In genomic region chr17:75855310-75856061, GRCh38 we compare ENCODE assay signal across 1 cellular context.
TF ChIP-seq lines count a peak whose summit lies in the region.

WBP2 (minus strand) TSS chr17:75855335; CDS start chr17:75855297, 38 bp downstream.

TF ChIP-seq in HepG2, 621 proteins besides CTCF, POLR2A, EP300 and RAD21 (continued from another document and continues in another):
- TF ChIP-seq ZBTB46 (CRISPR knock-in tag; IDR thresholded peaks at IDR 0.05; ENCODE audit: borderline replicate concordance) (no peak), KDM4B (CRISPR knock-in tag; IDR thresholded peaks at IDR 0.05) (peak; percentile 91; the same call in 1 of the 2 replicates), ZEB1 (IDR thresholded peaks at IDR 0.05; ENCODE audit: insufficient replicate concordance, low read depth) (no peak), MTF2 (CRISPR knock-in tag; IDR thresholded peaks at IDR 0.05; ENCODE audit: borderline replicate concordance) (peak; percentile 87; the same call in 1 of the 2 replicates), ZFP41 (CRISPR knock-in tag; IDR thresholded peaks at IDR 0.05; ENCODE audit: borderline replicate concordance) (no peak), ZNF614 (CRISPR knock-in tag; IDR thresholded peaks at IDR 0.05; ENCODE audit: borderline replicate concordance) (peak; percentile 8; the same call in 1 of the 2 replicates), HIVEP1 (CRISPR knock-in tag; IDR thresholded peaks at IDR 0.05) (peak; percentile 98), SUZ12 (IDR thresholded peaks at IDR 0.05; ENCODE audit: low read depth, low read length) (peak; percentile 100), ZNF143 (CRISPR knock-in tag; IDR thresholded peaks at IDR 0.05) (peak; percentile 100), ISL2 (CRISPR knock-in tag; IDR thresholded peaks at IDR 0.05) (peak; percentile 14), MBNL3 (CRISPR knock-in tag; conservative IDR thresholded peaks at IDR 0.05) (no peak), PHF20 (CRISPR knock-in tag; IDR thresholded peaks at IDR 0.05) (peak; percentile 82), ZNF7 (CRISPR knock-in tag; IDR thresholded peaks at IDR 0.05) (no peak), ZNF841 (CRISPR knock-in tag; IDR thresholded peaks at IDR 0.05; ENCODE audit: borderline replicate concordance) (no peak), THAP7 (CRISPR knock-in tag; IDR thresholded peaks at IDR 0.05) (no peak), CHD2 (IDR thresholded peaks at IDR 0.05; ENCODE audit: low read depth, low read length) (0 out of 2 replicates have a peak, but pooled peaks have one; percentile 8), MXD1 (CRISPR knock-in tag; IDR thresholded peaks at IDR 0.05) (peak; percentile 81; the same call in 1 of the 2 replicates), CBFB (CRISPR knock-in tag; IDR thresholded peaks at IDR 0.05) (peak; percentile 63), DBP (CRISPR knock-in tag; IDR thresholded peaks at IDR 0.05; ENCODE audit: not compliant biosample characterization) (no peak), ATF1 (CRISPR knock-in tag; IDR thresholded peaks at IDR 0.05) (peak; percentile 89), PPARG (CRISPR knock-in tag; conservative IDR thresholded peaks at IDR 0.05) (0 out of 2 replicates have a peak, but pooled peaks have one; percentile 32), CEBPZ (IDR thresholded peaks at IDR 0.05; ENCODE audit: low read length) (no peak), CEBPG (CRISPR knock-in tag; IDR thresholded peaks at IDR 0.05) (peak; percentile 88), MEF2D (CRISPR knock-in tag; IDR thresholded peaks at IDR 0.05) (peak; percentile 75), ZNF296 (CRISPR knock-in tag; conservative IDR thresholded peaks at IDR 0.05) (peak; percentile 91; the same call in 1 of the 2 replicates), ZNF224 (CRISPR knock-in tag; IDR thresholded peaks at IDR 0.05) (peak; percentile 95; the same call in 1 of the 2 replicates), FOXP1 (IDR thresholded peaks at IDR 0.05) (peak; percentile 84), FOXP1 (CRISPR knock-in tag; IDR thresholded peaks at IDR 0.05) (peak; percentile 83), PRDM4 (CRISPR knock-in tag; IDR thresholded peaks at IDR 0.05; ENCODE audit: borderline replicate concordance) (no peak), HMGXB4 (CRISPR knock-in tag; IDR thresholded peaks at IDR 0.05; ENCODE audit: borderline replicate concordance in 1 of 2, low read depth in 1 of 2) (peak; percentile 86 to 92; a peak in 3 of 4 replicates), ZNF781 (CRISPR knock-in tag; IDR thresholded peaks at IDR 0.05; ENCODE audit: borderline replicate concordance, not compliant biosample characterization) (no peak), ZNF18 (CRISPR knock-in tag; IDR thresholded peaks at IDR 0.05; ENCODE audit: insufficient replicate concordance) (peak; percentile 94), NR2F1 (CRISPR knock-in tag; IDR thresholded peaks at IDR 0.05) (no peak), FOXK2 (IDR thresholded peaks at IDR 0.05) (peak; percentile 78), ZNF768 (CRISPR knock-in tag; IDR thresholded peaks at IDR 0.05) (peak; percentile 69), ZNF674 (CRISPR knock-in tag; IDR thresholded peaks at IDR 0.05; ENCODE audit: low read depth) (no peak), E2F1 (CRISPR knock-in tag; IDR thresholded peaks at IDR 0.05) (peak; percentile 82), SP5 (CRISPR knock-in tag; IDR thresholded peaks at IDR 0.05; ENCODE audit: borderline replicate concordance, low read depth) (no peak; the same call in 1 of the 2 replicates), PRDM15 (CRISPR knock-in tag; IDR thresholded peaks at IDR 0.05) (no peak), PRPF4 (IDR thresholded peaks at IDR 0.05; ENCODE audit: low read depth, low read length, poor library complexity, severe bottlenecking) (no peak), HNRNPK (IDR thresholded peaks at IDR 0.05; ENCODE audit: low read depth, low read length, poor library complexity, severe bottlenecking) (peak; percentile 25), GPBP1L1 (CRISPR knock-in tag; IDR thresholded peaks at IDR 0.05) (no peak), WIZ (CRISPR knock-in tag; IDR thresholded peaks at IDR 0.05) (0 out of 2 replicates have a peak, but pooled peaks have one; percentile 78)
